ENCODE assay signal across 8 cellular contexts in genomic region chr2:187553908-187554703, GRCh38. TPM values are rescaled to one million over a fixed set of nuclear protein-coding genes. Genes with fewer than 3 reads are reported as not detected.
DNase-seq lines count a peak whose midpoint lies in the region; ATAC-seq and TF ChIP-seq lines count a peak whose summit lies in the region.

TFPI (minus strand) TSS chr2:187554435; CDS start chr2:187503768, 50,667 bp downstream.

- CTCF ChIA-PET in WTC11 (lab: Charles Lee): interaction anchor here (2.3 kb wide), 1 partner anchor 54 kb away, joined by 10 read pairs; no protein-coding TSS in a partner anchor

- H3K4me1 ChIP-seq in psoas muscle: peaks cover 7% of the 10 kb centered on the region

- ATAC-seq in WTC11 (peak; percentile 87), psoas muscle (peak; percentile 72 to 92 (median 80)), GM19467 (IDR thresholded peaks at IDR 0.05; ENCODE audit: unreplicated experiment) (no peak), HG02970 (IDR thresholded peaks at IDR 0.05; ENCODE audit: low FRiP score, unreplicated experiment) (no peak)

- peaks cover 5% of the 10 kb centered on the region for H3K9me3 Mint-ChIP-seq in WTC11

- H3K27ac Mint-ChIP-seq in WTC11: peak within 1 kb of the TSS; percentile 88

- TF ChIP-seq CTCF in WTC11 (IDR thresholded peaks at IDR 0.05) (no peak), psoas muscle (IDR thresholded peaks at IDR 0.05) (no peak)

- H3K27ac ChIP-seq in psoas muscle: peak within 1 kb of the TSS; percentile 80

- H3K4me3 ChIP-seq in psoas muscle: peak within 1 kb of the TSS; percentile 72

- no peaks in the 10 kb centered on the region for H3K27me3 Mint-ChIP-seq in WTC11 (ENCODE audit: low read depth)

- WGBS in psoas muscle, 3 donors: 4 to 11% (median 7%) methylated on average over 9 of the region's 9 CpGs

- peaks cover 16% of the 10 kb centered on the region for H3K36me3 Mint-ChIP-seq in WTC11

- peaks cover 0 to 2% of the 10 kb centered on the region in 2 donors for H3K36me3 ChIP-seq in psoas muscle (ENCODE audit: insufficient read depth in 1 of 2, low read depth in 1 of 2)

- intact Hi-C loops in cardiac septum (cut with DNase I) (no loop called here), psoas muscle (cut with DNase I) (no loop called here)

- POLR2A ChIA-PET in WTC11 (lab: Charles Lee): interaction anchor here (0.7 kb wide), 1 partner anchor 10 kb away, joined by 3 read pairs; no protein-coding TSS in a partner anchor

- H3K9me3 ChIP-seq in psoas muscle: no peaks in the 10 kb centered on the region

- H3K27me3 ChIP-seq in psoas muscle (ENCODE audit: insufficient read depth in 3 of 3, low read length in 2 of 3): no peaks in the 10 kb centered on the region

- H3K4me3 Mint-ChIP-seq in WTC11: 0 out of 2 replicates have a peak within 1 kb of the TSS, but pooled peaks have one; percentile 24

- H3K4me1 Mint-ChIP-seq in WTC11: peaks cover 25% of the 10 kb centered on the region

- DNase-seq in SIG-M5 treated with dmso at 0.1 percent for 504 hours (lab: John Stamatoyannopoulos, UW; ENCODE audit: unreplicated experiment) (peak; percentile 37), SIG-M5 (lab: John Stamatoyannopoulos, UW) (no peak), WTC11 (ENCODE audit: low spot score) (no peak), cardiac septum (ENCODE audit: low spot score) (no peak), psoas muscle (peak in 1 of 2 donors; percentile 33), midbrain (lab: John Stamatoyannopoulos, UW) (no peak)

TF ChIP-seq in WTC11, 78 proteins besides CTCF, POLR2A, EP300 and RAD21:
- TF ChIP-seq NFATC4 (CRISPR knock-in tag; IDR thresholded peaks at IDR 0.05) (no peak), KAT7 (CRISPR knock-in tag; IDR thresholded peaks at IDR 0.05; ENCODE audit: borderline replicate concordance) (no peak)

RNA-seq across cellular contexts. Expression of gene TFPI, which starts in this region (rescaled TPM):
- total RNA-seq in WTC11 (2021): 8.4 to 10.2 TPM (median 8.9 TPM) in 3 replicates
- 22.3 TPM for total RNA-seq in cardiac septum
- 10 to 100 TPM; 24.1 to 84.6 (median 45.4) TPM for total RNA-seq in psoas muscle
- polyA plus RNA-seq in psoas muscle: 10 to 100 TPM; 15.0 to 96.0 (median 15.5) TPM

Comparison
In these comparisons a context has a peak if more than half of its experiments do, and no peak if none do; other contexts are left out.
1. ATAC-seq: peak in WTC11 (single experiment) and psoas muscle (4 of 4); none in GM19467 (single experiment) and HG02970 (single experiment).